In genomic region chr9:33082135-33082534, GRCh38 we compare ENCODE assay signal across 15 cellular contexts. TPM values are rescaled to one million over a fixed set of nuclear protein-coding genes. Genes with fewer than 3 reads are reported as not detected.
DNase-seq lines count a peak whose midpoint lies in the region; ATAC-seq and TF ChIP-seq lines count a peak whose summit lies in the region.
"Had no signal": no experiment of that assay in that cellular context is flagged by ENCODE, and none has a peak within 500 bp of the region (broad histone marks: within the 10 kb centered on the region; RNA-seq: fewer than 3 reads in every experiment).

No MANE protein-coding gene starts in this region.

- no peaks in the 10 kb centered on the region for H3K27me3 Mint-ChIP-seq in activated CD4-positive, alpha-beta T cell treated with anti-CD3 and anti-CD28 coated beads, Interleukin-2, amount 10 ng/mL, durations not matched to agents 7 days and 5 days
- no peaks in the 10 kb centered on the region for H3K27me3 Mint-ChIP-seq in T-helper 17 cell
- no peaks in the 10 kb centered on the region for H3K27me3 Mint-ChIP-seq in dendritic cell treated with granulocyte-macrophage colony-stimulating factor and Interleukin-4, amounts not matched to agents 40 ng/mL and 50 ng/mL, for 4 days

- peak overlapping the region; percentile 85 for H3K27ac Mint-ChIP-seq in activated CD4-positive, alpha-beta T cell treated with anti-CD3 and anti-CD28 coated beads, Interleukin-2, amount 10 ng/mL, durations not matched to agents 7 days and 5 days
- H3K27ac Mint-ChIP-seq in T-helper 17 cell, result peak overlapping the region; percentile 75
- H3K27ac Mint-ChIP-seq in dendritic cell treated with granulocyte-macrophage colony-stimulating factor and Interleukin-4, amounts not matched to agents 40 ng/mL and 50 ng/mL, for 4 days, result no peak overlapping the region

- no peaks in the 10 kb centered on the region for H3K9me3 Mint-ChIP-seq in activated CD4-positive, alpha-beta T cell treated with anti-CD3 and anti-CD28 coated beads, Interleukin-2, amount 10 ng/mL, durations not matched to agents 7 days and 5 days
- H3K9me3 Mint-ChIP-seq in dendritic cell treated with granulocyte-macrophage colony-stimulating factor and Interleukin-4, amounts not matched to agents 40 ng/mL and 50 ng/mL, for 4 days, result no peaks in the 10 kb centered on the region

- CTCF ChIA-PET in activated CD4-positive, alpha-beta T cell treated with anti-CD3 and anti-CD28 coated beads, Interleukin-2, amount 10 ng/mL, durations not matched to agents 7 days and 5 days (lab: Charles Lee), result interaction anchor here (0.6 to 1.4 kb wide), 4 partner anchors 15 to 144 kb away, joined by 3 to 5 read pairs (median 3); no protein-coding TSS in a partner anchor

- ATAC-seq in T-helper 17 cell (peak; percentile 37), GM21360 (IDR thresholded peaks at IDR 0.05; ENCODE audit: unreplicated experiment) (no peak), HG03097 (IDR thresholded peaks at IDR 0.05; ENCODE audit: low FRiP score, unreplicated experiment) (no peak), GM21528 (IDR thresholded peaks at IDR 0.05; ENCODE audit: low FRiP score, unreplicated experiment) (no peak)

- intact Hi-C loops in dendritic cell treated with granulocyte-macrophage colony-stimulating factor and Interleukin-4, amounts not matched to agents 40 ng/mL and 50 ng/mL, for 4 days (cut with micrococcal nuclease), result loop anchor here (2.0 to 5.0 kb wide), 2 partner anchors 35 to 87 kb away; no protein-coding TSS in a partner anchor
- intact Hi-C loops in prostate gland (cut with DNase I), result loop anchor here (1.0 to 5.0 kb wide), 2 partner anchors 85 to 144 kb away; partner anchors contain the start of gene B4GALT1

- no peaks in the 10 kb centered on the region for H3K4me1 ChIP-seq in prostate gland (replicated peaks)

- H3K27ac ChIP-seq in prostate gland, result peak overlapping the region; percentile 30 to 73
- H3K27ac ChIP-seq: transverse colon had no signal

- H3K9me3 ChIP-seq in T-helper 17 cell (ENCODE audit: control insufficient read depth, low read length, poor library complexity, severe bottlenecking) (no peaks in the 10 kb centered on the region), prostate gland (no peaks in the 10 kb centered on the region)
- H3K9me3 ChIP-seq: transverse colon had no signal

- no peaks in the 10 kb centered on the region for H3K27me3 ChIP-seq in prostate gland (replicated peaks; ENCODE audit: insufficient read depth)
- H3K27me3 ChIP-seq: transverse colon had no signal

- no peak overlapping the region for H3K4me3 ChIP-seq in prostate gland
- H3K4me3 ChIP-seq: lung, transverse colon had no signal

- peak overlapping the region; percentile 20 for H3K4me3 Mint-ChIP-seq in activated CD4-positive, alpha-beta T cell treated with anti-CD3 and anti-CD28 coated beads, Interleukin-2, amount 10 ng/mL, durations not matched to agents 7 days and 5 days
- peak overlapping the region; percentile 73 for H3K4me3 Mint-ChIP-seq in T-helper 17 cell
- H3K4me3 Mint-ChIP-seq in dendritic cell treated with granulocyte-macrophage colony-stimulating factor and Interleukin-4, amounts not matched to agents 40 ng/mL and 50 ng/mL, for 4 days, result peak overlapping the region; percentile 54

- peak; percentile 55 for DNase-seq in activated CD4-positive, alpha-beta T cell treated with anti-CD3 and anti-CD28 coated beads, Interleukin-2, amount 10 ng/mL, durations not matched to agents 7 days and 5 days
- no peak for DNase-seq in activated CD4-positive, alpha-beta T cell treated with anti-CD3 and anti-CD28 coated beads for 4 hours
- DNase-seq in T-helper 17 cell (no peak), prostate gland (ENCODE audit: low spot score) (peak; percentile 40)
- DNase-seq: ACHN, DMS153, dorsolateral prefrontal cortex, NCI-H1105 treated with DMSO at 0.1 percent for 48 hours, occipital lobe, transverse colon had no signal

- 29% methylated on average over 5 of the region's 5 CpGs for WGBS in prostate gland

- no peaks in the 10 kb centered on the region for H3K36me3 Mint-ChIP-seq in activated CD4-positive, alpha-beta T cell treated with anti-CD3 and anti-CD28 coated beads, Interleukin-2, amount 10 ng/mL, durations not matched to agents 7 days and 5 days (ENCODE audit: low read depth)
- no peaks in the 10 kb centered on the region for H3K36me3 Mint-ChIP-seq in T-helper 17 cell (ENCODE audit: low read depth)
- H3K36me3 Mint-ChIP-seq in dendritic cell treated with granulocyte-macrophage colony-stimulating factor and Interleukin-4, amounts not matched to agents 40 ng/mL and 50 ng/mL, for 4 days (ENCODE audit: low read depth), result no peaks in the 10 kb centered on the region

- no peak for TF ChIP-seq CTCF in prostate gland (IDR thresholded peaks at IDR 0.05)

- POLR2A ChIA-PET in activated CD4-positive, alpha-beta T cell treated with anti-CD3 and anti-CD28 coated beads, Interleukin-2, amount 10 ng/mL, durations not matched to agents 7 days and 5 days (lab: Charles Lee), result no interaction called here

- no peak for TF ChIP-seq POLR2A in prostate gland (IDR thresholded peaks at IDR 0.05)

- H3K36me3 ChIP-seq in prostate gland, result no peaks in the 10 kb centered on the region
- H3K36me3 ChIP-seq: transverse colon had no signal

- peaks cover 43% of the 10 kb centered on the region for H3K4me1 Mint-ChIP-seq in activated CD4-positive, alpha-beta T cell treated with anti-CD3 and anti-CD28 coated beads, Interleukin-2, amount 10 ng/mL, durations not matched to agents 7 days and 5 days
- peaks cover 18% of the 10 kb centered on the region for H3K4me1 Mint-ChIP-seq in T-helper 17 cell
- H3K4me1 Mint-ChIP-seq in dendritic cell treated with granulocyte-macrophage colony-stimulating factor and Interleukin-4, amounts not matched to agents 40 ng/mL and 50 ng/mL, for 4 days (ENCODE audit: low read depth), result peaks cover 15% of the 10 kb centered on the region

RNA-seq across cellular contexts. Expression of gene SMU1, which starts 5.7 kb away (rescaled TPM):
- total RNA-seq in activated CD4-positive, alpha-beta T cell treated with anti-CD3 and anti-CD28 coated beads, Interleukin-2, amount 10 ng/mL, durations not matched to agents 7 days and 5 days, result 10 to 100 TPM; 24.0 to 24.5 TPM
- total RNA-seq in T-helper 17 cell, result 10 to 100 TPM; 20.6 to 21.2 TPM
- 10 to 100 TPM; 18.4 to 19.1 TPM for total RNA-seq in prostate gland

RNA-seq across cellular contexts. Expression of gene DNAJA1, which starts 57.1 kb away (rescaled TPM):
- 100 to 1,000 TPM; 159 to 180 TPM for total RNA-seq in activated CD4-positive, alpha-beta T cell treated with anti-CD3 and anti-CD28 coated beads, Interleukin-2, amount 10 ng/mL, durations not matched to agents 7 days and 5 days
- total RNA-seq in T-helper 17 cell (100 to 1,000 TPM; 216 to 292 TPM), prostate gland (100 to 1,000 TPM in 1 of 2 donors, 10 to 100 TPM in 1; 99.4 to 116 TPM)

Comparison
In these comparisons a context has a peak if more than half of its experiments do, and no peak if none do; other contexts are left out.
1. DNase-seq: peak in activated CD4-positive, alpha-beta T cell treated with anti-CD3 and anti-CD28 coated beads, Interleukin-2, amount 10 ng/mL, durations not matched to agents 7 days and 5 days (single experiment) and prostate gland (single experiment); none in activated CD4-positive, alpha-beta T cell treated with anti-CD3 and anti-CD28 coated beads for 4 hours (0 of 2) and T-helper 17 cell (0 of 3).
2. H3K4me3 Mint-ChIP-seq: peak in every context shown above with its lines; median percentile 73 in T-helper 17 cell; 54 in dendritic cell treated with granulocyte-macrophage colony-stimulating factor and Interleukin-4, amounts not matched to agents 40 ng/mL and 50 ng/mL, for 4 days; 20 in activated CD4-positive, alpha-beta T cell treated with anti-CD3 and anti-CD28 coated beads, Interleukin-2, amount 10 ng/mL, durations not matched to agents 7 days and 5 days.